17 cellular contexts compared by ENCODE assay signal in the genomic region with DNA sequence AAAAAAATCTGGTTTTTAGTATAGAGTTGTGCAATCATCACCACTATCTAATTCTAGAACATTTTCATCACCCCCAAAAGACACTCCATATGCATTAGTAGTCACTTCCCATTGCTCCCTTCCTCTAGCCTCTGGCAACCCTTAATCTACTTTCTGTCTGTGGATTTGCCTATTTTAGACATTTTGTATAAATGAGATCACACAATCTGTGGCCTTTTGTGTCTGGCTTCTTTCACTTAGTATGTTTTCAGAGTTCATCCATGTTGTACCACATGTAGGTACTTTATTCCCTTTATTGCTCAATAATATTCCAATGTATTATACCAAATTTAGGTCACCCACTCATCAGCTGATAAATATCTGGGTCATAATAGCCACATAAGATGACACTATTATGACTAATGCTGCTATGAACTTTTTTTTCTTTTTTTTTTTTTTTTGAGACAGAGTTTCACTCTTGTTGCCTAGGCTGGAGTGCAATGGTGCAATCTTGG.
A peak's percentile ranks its signal among the peaks of the same experiment; 100 is the strongest.
DNase-seq lines count a peak whose midpoint lies in the region; ATAC-seq and TF ChIP-seq lines count a peak whose summit lies in the region.
"Had no signal": no experiment of that assay in that cellular context is flagged by ENCODE, and none has a peak within 500 bp of the region (broad histone marks: within the 10 kb centered on the region; RNA-seq: fewer than 3 reads in every experiment).

No MANE protein-coding gene starts in this region.

- no peak overlapping the region for H3K18ac ChIP-seq in IMR-90 (ENCODE audit: low read depth, low read length)

- H3K36me3 Mint-ChIP-seq in activated naive CD8-positive, alpha-beta T cell treated with anti-CD3 and anti-CD28 coated beads for 36 hours, result peaks cover 23% of the 10 kb centered on the region

- no peak for TF ChIP-seq CTCF in IMR-90 (conservative IDR thresholded peaks at IDR 0.05; ENCODE audit: low read depth, low read length)
- no peak for TF ChIP-seq CTCF in gastroesophageal sphincter (IDR thresholded peaks at IDR 0.05)

- H3K4me1 ChIP-seq in IMR-90 (ENCODE audit: control insufficient read depth, insufficient read depth, low read length) (peaks cover 6% of the 10 kb centered on the region), gastroesophageal sphincter (no peaks in the 10 kb centered on the region)

- H3K9ac ChIP-seq in IMR-90 (ENCODE audit: low read depth, low read length), result no peak overlapping the region

- H3K14ac ChIP-seq in IMR-90 (replicated peaks; ENCODE audit: low read depth, low read length), result no peak overlapping the region

- no peaks in the 10 kb centered on the region for H3K9me3 ChIP-seq in IMR-90 (ENCODE audit: control insufficient read depth, insufficient read depth, low read length)
- H3K9me3 ChIP-seq in gastroesophageal sphincter, result no peaks in the 10 kb centered on the region
- H3K9me3 ChIP-seq: heart right ventricle had no signal

- dilution Hi-C loops in IMR-90 (cut with HindIII; ENCODE audit: low sequenced_read_pairs, unreplicated experiment), result no loop called here

- no peak overlapping the region for H2AK9ac ChIP-seq in IMR-90 (replicated peaks; ENCODE audit: low read depth, low read length, poor library complexity)

- H3K4me3 Mint-ChIP-seq in activated naive CD8-positive, alpha-beta T cell treated with anti-CD3 and anti-CD28 coated beads for 36 hours, result no peak overlapping the region
- H3K4me3 Mint-ChIP-seq: activated naive CD4-positive, alpha-beta T cell treated with anti-CD3 and anti-CD28 coated beads, Interleukin-2, amount 10 ng/mL, durations not matched to agents 7 days and 5 days had no signal

- H4K91ac ChIP-seq in IMR-90 (ENCODE audit: insufficient read depth, low read depth, low read length), result no peak overlapping the region

- no peaks in the 10 kb centered on the region for H3K9me3 Mint-ChIP-seq in activated naive CD8-positive, alpha-beta T cell treated with anti-CD3 and anti-CD28 coated beads for 36 hours
- H3K9me3 Mint-ChIP-seq: activated naive CD4-positive, alpha-beta T cell treated with anti-CD3 and anti-CD28 coated beads, Interleukin-2, amount 10 ng/mL, durations not matched to agents 7 days and 5 days had no signal

- peaks cover 9% of the 10 kb centered on the region for H3K9me1 ChIP-seq in IMR-90 (ENCODE audit: insufficient read depth, low read length)

- H4K20me1 ChIP-seq in IMR-90 (ENCODE audit: insufficient read depth, low read length), result peaks cover 8% of the 10 kb centered on the region; the same call in 1 of the 2 replicates

- no peak overlapping the region for H3K4me2 ChIP-seq in IMR-90 (ENCODE audit: low read depth, low read length)

- H3K56ac ChIP-seq in IMR-90 (ENCODE audit: extremely low read depth, insufficient read depth, low read length), result no peak overlapping the region

- TF ChIP-seq EP300 in gastroesophageal sphincter (IDR thresholded peaks at IDR 0.05), result no peak

- H3K27ac ChIP-seq in IMR-90 (ENCODE audit: insufficient read depth, low read length) (no peak overlapping the region), gastroesophageal sphincter (no peak overlapping the region)
- H3K27ac ChIP-seq: C4-2B, SK-N-MC had no signal

- DNase-seq in AG20443 (ENCODE audit: low spot score), result peak; percentile 51
- peak; percentile 58 for DNase-seq in IMR-90
- DNase-seq in activated naive CD8-positive, alpha-beta T cell treated with anti-CD3 and anti-CD28 coated beads for 36 hours, result no peak
- peak; percentile 32 for DNase-seq in hepatic stellate cell (ENCODE audit: low spot score)
- DNase-seq in stimulated activated CD4-positive, alpha-beta T cell treated with anti-CD3 and anti-CD28 coated beads, Interleukin-1b, Interleukin-23, amount 100 ng/mL, for 48 hours, result no peak
- DNase-seq: activated CD4-positive, CD25-positive, alpha-beta regulatory T cell; activated naive CD4-positive, alpha-beta T cell treated with anti-CD3 and anti-CD28 coated beads, Interleukin-2, amount 10 ng/mL, durations not matched to agents 7 days and 5 days; dorsolateral prefrontal cortex; heart right ventricle; NCI-H1048; NCI-H510A; occipital lobe had no signal

- no peak overlapping the region for H4K8ac ChIP-seq in IMR-90 (ENCODE audit: low read depth in 2 of 2, low read length in 2 of 2)

- no peak overlapping the region for H2AK5ac ChIP-seq in IMR-90 (ENCODE audit: low read depth, low read length)

- in situ Hi-C loops in IMR-90 (cut with MboI; ENCODE audit: low sequenced_read_pairs), result no loop called here

- H3K27ac Mint-ChIP-seq in activated naive CD8-positive, alpha-beta T cell treated with anti-CD3 and anti-CD28 coated beads for 36 hours, result peak overlapping the region; percentile 83
- H3K27ac Mint-ChIP-seq: activated naive CD4-positive, alpha-beta T cell treated with anti-CD3 and anti-CD28 coated beads, Interleukin-2, amount 10 ng/mL, durations not matched to agents 7 days and 5 days had no signal

- no peak for TF ChIP-seq POLR2A in IMR-90 (IDR thresholded peaks at IDR 0.05; ENCODE audit: low read depth, low read length)
- no peak for TF ChIP-seq POLR2A in gastroesophageal sphincter (IDR thresholded peaks at IDR 0.05)

- no peak overlapping the region for H2BK15ac ChIP-seq in IMR-90 (ENCODE audit: low read depth, low read length)

- H3K4me1 Mint-ChIP-seq in activated naive CD8-positive, alpha-beta T cell treated with anti-CD3 and anti-CD28 coated beads for 36 hours, result peaks cover 25% of the 10 kb centered on the region

- H2AFZ ChIP-seq in IMR-90 (replicated peaks; ENCODE audit: low read length, poor library complexity), result no peak overlapping the region

- H3K36me3 ChIP-seq in IMR-90 (ENCODE audit: control insufficient read depth, insufficient read depth, low read length) (peaks cover 21% of the 10 kb centered on the region), gastroesophageal sphincter (peaks cover 6 to 79% of the 10 kb centered on the region in 2 donors)

- H3K4me3 ChIP-seq in IMR-90 (ENCODE audit: insufficient read depth, low read depth, low read length) (no peak overlapping the region), gastroesophageal sphincter (no peak overlapping the region)
- H3K4me3 ChIP-seq: dorsolateral prefrontal cortex, heart right ventricle, SK-N-MC had no signal

- no peak overlapping the region for H3K23ac ChIP-seq in IMR-90 (ENCODE audit: low read depth, low read length)

- no TSS peak for BruUV-seq in IMR-90 (replicated peaks; lab: Mats Ljungman, UMichigan)

- peaks cover 11 to 40% of the 10 kb centered on the region in 2 experiments for H3K79me1 ChIP-seq in IMR-90 (ENCODE audit: low read depth in 1 of 2, low read length in 2 of 2)

- intact Hi-C loops in IMR-90 (cut with micrococcal nuclease), result no loop called here

- peak overlapping the region; percentile 72 for H2BK5ac ChIP-seq in IMR-90 (ENCODE audit: low read depth, low read length, poor library complexity, severe bottlenecking)

- CTCF ChIA-PET in IMR-90 (lab: Yijun Ruan, JAX), result no interaction called here

- H2BK20ac ChIP-seq in IMR-90 (ENCODE audit: low read depth, low read length), result no peak overlapping the region

- no peaks in the 10 kb centered on the region for H3K27me3 ChIP-seq in IMR-90 (ENCODE audit: control insufficient read depth, insufficient read depth, low read length)
- H3K27me3 ChIP-seq in gastroesophageal sphincter, result no peaks in the 10 kb centered on the region
- H3K27me3 ChIP-seq: dorsolateral prefrontal cortex, heart right ventricle had no signal

- no peak overlapping the region for H3K4ac ChIP-seq in IMR-90 (ENCODE audit: low read depth, low read length)

- POLR2A ChIA-PET in IMR-90 (lab: Charles Lee; ENCODE audit: unreplicated experiment), result no interaction called here

- ATAC-seq in IMR-90 (ENCODE audit: low read depth) (peak; percentile 25; the same call in 1 of the 2 replicates), GM18870 (IDR thresholded peaks at IDR 0.05; ENCODE audit: unreplicated experiment) (no peak), gastroesophageal sphincter (no peak), HG03457 (IDR thresholded peaks at IDR 0.05; ENCODE audit: unreplicated experiment) (no peak)

- no peak for TF ChIP-seq RAD21 in IMR-90 (IDR thresholded peaks at IDR 0.05; ENCODE audit: low read length)

- H4K5ac ChIP-seq in IMR-90 (ENCODE audit: low read depth, low read length), result no peak overlapping the region

- no peaks in the 10 kb centered on the region for H3K27me3 Mint-ChIP-seq in activated naive CD8-positive, alpha-beta T cell treated with anti-CD3 and anti-CD28 coated beads for 36 hours
- H3K27me3 Mint-ChIP-seq: activated naive CD4-positive, alpha-beta T cell treated with anti-CD3 and anti-CD28 coated beads, Interleukin-2, amount 10 ng/mL, durations not matched to agents 7 days and 5 days had no signal

- no peak overlapping the region for H2BK120ac ChIP-seq in IMR-90 (ENCODE audit: low read depth, low read length)

TF ChIP-seq in IMR-90, 13 proteins besides CTCF, POLR2A, EP300 and RAD21:
- TF ChIP-seq CEBPB (IDR thresholded peaks at IDR 0.05; ENCODE audit: low read depth, low read length), result peak; percentile 78
- no peak for TF ChIP-seq NFE2L2 (IDR thresholded peaks at IDR 0.05; ENCODE audit: low read depth, low read length)
- no peak for TF ChIP-seq BHLHE40 (IDR thresholded peaks at IDR 0.05; ENCODE audit: low read depth, low read length)

Comparison
In these comparisons a context has a peak if more than half of its experiments do, and no peak if none do; other contexts are left out.
1. DNase-seq: peak in AG20443 (single experiment), IMR-90 (single experiment) and hepatic stellate cell (single experiment); none in activated naive CD8-positive, alpha-beta T cell treated with anti-CD3 and anti-CD28 coated beads for 36 hours (single experiment) and stimulated activated CD4-positive, alpha-beta T cell treated with anti-CD3 and anti-CD28 coated beads, Interleukin-1b, Interleukin-23, amount 100 ng/mL, for 48 hours (single experiment).